In genomic region chr13:98349731-98350305, GRCh38 we compare ENCODE assay signal across 11 cellular contexts.
DNase-seq lines count a peak whose midpoint lies in the region; ATAC-seq and TF ChIP-seq lines count a peak whose summit lies in the region.
"Had no signal": no experiment of that assay in that cellular context is flagged by ENCODE, and none has a peak within 500 bp of the region (broad histone marks: within the 10 kb centered on the region; RNA-seq: fewer than 3 reads in every experiment).

No MANE protein-coding gene starts in this region.

- H3K27ac Mint-ChIP-seq in glutamatergic neuron (ENCODE audit: unreplicated experiment) (no peak overlapping the region), progenitor cell of endocrine pancreas (peak overlapping the region; percentile 84)
- H3K27ac Mint-ChIP-seq: activated CD4-positive, alpha-beta T cell treated with anti-CD3 and anti-CD28 coated beads for 36 hours; activated naive CD8-positive, alpha-beta T cell had no signal

- no peak overlapping the region for H3K4me3 Mint-ChIP-seq in glutamatergic neuron (ENCODE audit: unreplicated experiment)
- no peak overlapping the region for H3K4me3 Mint-ChIP-seq in progenitor cell of endocrine pancreas (ENCODE audit: low read depth)
- H3K4me3 Mint-ChIP-seq: activated CD4-positive, alpha-beta T cell treated with anti-CD3 and anti-CD28 coated beads for 36 hours; activated naive CD8-positive, alpha-beta T cell had no signal

- H3K27me3 Mint-ChIP-seq in glutamatergic neuron (ENCODE audit: unreplicated experiment) (peaks cover 12% of the 10 kb centered on the region), progenitor cell of endocrine pancreas (no peaks in the 10 kb centered on the region)
- H3K27me3 Mint-ChIP-seq: activated CD4-positive, alpha-beta T cell treated with anti-CD3 and anti-CD28 coated beads for 36 hours; activated naive CD8-positive, alpha-beta T cell had no signal

- no peaks in the 10 kb centered on the region for H4K20me1 ChIP-seq in OCI-LY3 (ENCODE audit: insufficient read depth, low read length)

- DNase-seq in DMS53 (lab: John Stamatoyannopoulos, UW) (peak; percentile 0), DMS53 treated with DMSO at 0.1 percent for 48 hours (lab: John Stamatoyannopoulos, UW; ENCODE audit: unreplicated experiment) (no peak), glutamatergic neuron (peak; percentile 59), progenitor cell of endocrine pancreas (ENCODE audit: low spot score, unreplicated experiment) (no peak), coronary artery (ENCODE audit: low spot score) (no peak), sciatic nerve (ENCODE audit: low spot score) (no peak)
- no peak for DNase-seq in stimulated activated CD4-positive, alpha-beta T cell treated with anti-CD3 and anti-CD28 coated beads, Interleukin-2, amount 100 ng/mL, for 48 hours
- DNase-seq: activated CD4-positive, alpha-beta T cell treated with anti-CD3 and anti-CD28 coated beads for 36 hours; Peyer's patch had no signal

- peaks cover 4% of the 10 kb centered on the region for H3K36me3 Mint-ChIP-seq in glutamatergic neuron (ENCODE audit: unreplicated experiment)
- peaks cover 5% of the 10 kb centered on the region for H3K36me3 Mint-ChIP-seq in progenitor cell of endocrine pancreas (ENCODE audit: insufficient read depth)
- H3K36me3 Mint-ChIP-seq: activated naive CD8-positive, alpha-beta T cell had no signal

- TF ChIP-seq CTCF in OCI-LY3 (IDR thresholded peaks at IDR 0.05; ENCODE audit: low read depth, low read length) (peak; percentile 48), glutamatergic neuron (IDR thresholded peaks at IDR 0.05; ENCODE audit: partially characterized antibody, unreplicated experiment) (no peak), progenitor cell of endocrine pancreas (IDR thresholded peaks at IDR 0.05; ENCODE audit: unreplicated experiment) (peak; percentile 49), coronary artery (IDR thresholded peaks at IDR 0.05) (no peak)

- intact Hi-C loops in sciatic nerve (cut with DNase I) = no loop called here

- no peak overlapping the region for H3K27ac ChIP-seq in OCI-LY3 (ENCODE audit: low read length)
- H3K27ac ChIP-seq in coronary artery = no peak overlapping the region
- H3K27ac ChIP-seq: Peyer's patch had no signal

- H3K9me3 Mint-ChIP-seq in glutamatergic neuron (ENCODE audit: unreplicated experiment) (peaks cover 7% of the 10 kb centered on the region), progenitor cell of endocrine pancreas (ENCODE audit: low read depth) (no peaks in the 10 kb centered on the region)

- H3K79me2 ChIP-seq in OCI-LY3 (ENCODE audit: low read length) = no peaks in the 10 kb centered on the region

- ATAC-seq in sciatic nerve = no peak
- ATAC-seq: activated CD4-positive, alpha-beta T cell treated with anti-CD3 and anti-CD28 coated beads for 36 hours had no signal

- H3K9me3 ChIP-seq in OCI-LY3 (ENCODE audit: insufficient read depth, low read length) = no peaks in the 10 kb centered on the region
- H3K9me3 ChIP-seq: Peyer's patch had no signal

- no peak overlapping the region for H3K4me2 ChIP-seq in OCI-LY3 (ENCODE audit: low read length)

- H3K4me3 ChIP-seq in OCI-LY3 (ENCODE audit: low read length) (no peak overlapping the region), coronary artery (no peak overlapping the region)
- H3K4me3 ChIP-seq: Peyer's patch had no signal

- H3K4me1 ChIP-seq in OCI-LY3 (ENCODE audit: low read length) = peaks cover 7% of the 10 kb centered on the region

- H3K36me3 ChIP-seq in OCI-LY3 (replicated peaks; ENCODE audit: low read depth, low read length) = no peaks in the 10 kb centered on the region
- H3K36me3 ChIP-seq: Peyer's patch had no signal

- no peak overlapping the region for H3K9ac ChIP-seq in OCI-LY3 (ENCODE audit: low read length)

- peaks cover 7% of the 10 kb centered on the region; the same call in 1 of the 2 replicates for H3K27me3 ChIP-seq in OCI-LY3 (ENCODE audit: low read depth, low read length)
- H3K27me3 ChIP-seq: Peyer's patch had no signal

- H2AFZ ChIP-seq in OCI-LY3 (ENCODE audit: low read depth, low read length) = no peak overlapping the region

- H3K4me1 Mint-ChIP-seq in glutamatergic neuron (ENCODE audit: low read depth, unreplicated experiment) (peaks cover 24% of the 10 kb centered on the region), progenitor cell of endocrine pancreas (ENCODE audit: low read depth) (no peaks in the 10 kb centered on the region)
- H3K4me1 Mint-ChIP-seq: activated CD4-positive, alpha-beta T cell treated with anti-CD3 and anti-CD28 coated beads for 36 hours had no signal

Comparison
In these comparisons a context has a peak if more than half of its experiments do, and no peak if none do; other contexts are left out.
1. DNase-seq: peak in DMS53 (single experiment) and glutamatergic neuron (single experiment); none in DMS53 treated with DMSO at 0.1 percent for 48 hours (single experiment), progenitor cell of endocrine pancreas (single experiment), coronary artery (single experiment), sciatic nerve (single experiment) and stimulated activated CD4-positive, alpha-beta T cell treated with anti-CD3 and anti-CD28 coated beads, Interleukin-2, amount 100 ng/mL, for 48 hours (0 of 2).
2. CTCF ChIP-seq: peak in OCI-LY3 (single experiment) and progenitor cell of endocrine pancreas (single experiment); none in glutamatergic neuron (single experiment) and coronary artery (single experiment).